27 cellular contexts compared by ENCODE assay signal in the genomic region with DNA sequence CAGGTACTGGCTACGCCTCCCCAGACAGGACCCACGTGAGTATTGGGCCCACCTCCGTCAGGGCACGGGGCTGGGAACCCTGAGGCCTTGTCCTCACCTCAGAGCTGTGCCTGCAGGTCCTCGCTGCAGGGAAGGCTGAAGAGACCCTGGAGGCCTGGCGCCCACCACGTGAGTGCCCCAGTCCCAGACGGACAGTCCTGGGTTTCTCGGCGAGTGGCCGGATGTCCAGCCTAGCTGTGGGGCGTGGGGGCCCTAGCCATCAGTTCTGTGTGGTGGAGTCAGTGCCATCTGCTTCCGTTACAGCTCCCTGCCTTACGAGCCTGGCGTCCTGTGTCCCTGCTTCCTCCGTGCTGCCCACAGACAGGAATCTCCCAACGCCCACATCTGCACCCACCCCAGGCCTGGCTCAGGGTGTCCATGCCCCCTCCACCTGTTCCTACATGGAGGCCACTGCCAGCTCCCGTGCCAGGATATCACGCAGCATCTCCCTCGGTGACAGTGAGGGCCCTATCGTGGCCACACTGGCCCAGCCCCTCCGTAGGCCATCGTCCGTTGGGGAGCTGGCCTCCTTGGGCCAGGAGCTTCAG. TPM values are rescaled to one million over a fixed set of nuclear protein-coding genes. Genes with fewer than 3 reads are reported as not detected.
"Had no signal": no experiment of that assay in that cellular context is flagged by ENCODE, and none has a peak within 500 bp of the region (broad histone marks: within the 10 kb centered on the region; RNA-seq: fewer than 3 reads in every experiment).

No MANE protein-coding gene starts in this region.

- H3K27ac Mint-ChIP-seq: activated CD4-positive, alpha-beta memory T cell treated with anti-CD3 and anti-CD28 coated beads for 36 hours; activated naive CD4-positive, alpha-beta T cell treated with anti-CD3 and anti-CD28 coated beads, Interleukin-2, amount 50 U/mL, for 24 hours; immature natural killer cell; natural killer cell; T-helper 1 cell treated with Interleukin-12 subunit alpha and Interleukin-12 subunit beta and Interleukin-4 antibody, amounts not matched to agents 30 μg/mL and 1 μg/mL, for 36 hours had no signal

- H3K36me3 ChIP-seq: ovary, prostate gland, uterus had no signal

- H3K4me1 Mint-ChIP-seq: activated naive CD4-positive, alpha-beta T cell treated with anti-CD3 and anti-CD28 coated beads, Interleukin-2, amount 50 U/mL, for 24 hours; immature natural killer cell; natural killer cell; stimulated activated naive CD8-positive, alpha-beta T cell treated with anti-CD3 and anti-CD28 coated beads, Interleukin-15, amount 100 ng/mL, for 72 hours had no signal

- H3K4me3 ChIP-seq: body of pancreas, esophagus muscularis mucosa, hepatocyte, ovary, prostate gland, suprapubic skin, tibial nerve, uterus had no signal

- H3K79me2 ChIP-seq: hepatocyte had no signal

- H3K4me3 Mint-ChIP-seq: activated CD4-positive, alpha-beta memory T cell treated with anti-CD3 and anti-CD28 coated beads for 36 hours; activated naive CD4-positive, alpha-beta T cell treated with anti-CD3 and anti-CD28 coated beads, Interleukin-2, amount 50 U/mL, for 24 hours; immature natural killer cell; natural killer cell; stimulated activated naive CD8-positive, alpha-beta T cell treated with anti-CD3 and anti-CD28 coated beads, Interleukin-15, amount 100 ng/mL, for 72 hours; T-helper 1 cell treated with Interleukin-12 subunit alpha and Interleukin-12 subunit beta and Interleukin-4 antibody, amounts not matched to agents 30 μg/mL and 1 μg/mL, for 36 hours had no signal

- H3K9me3 ChIP-seq: body of pancreas, esophagus muscularis mucosa, ovary, prostate gland, suprapubic skin, tibial nerve, uterus had no signal

- H3K9me3 Mint-ChIP-seq: activated CD4-positive, alpha-beta memory T cell treated with anti-CD3 and anti-CD28 coated beads for 36 hours; activated naive CD4-positive, alpha-beta T cell treated with anti-CD3 and anti-CD28 coated beads, Interleukin-2, amount 50 U/mL, for 24 hours; immature natural killer cell; natural killer cell; stimulated activated naive CD8-positive, alpha-beta T cell treated with anti-CD3 and anti-CD28 coated beads, Interleukin-15, amount 100 ng/mL, for 72 hours; T-helper 1 cell treated with Interleukin-12 subunit alpha and Interleukin-12 subunit beta and Interleukin-4 antibody, amounts not matched to agents 30 μg/mL and 1 μg/mL, for 36 hours had no signal

- H3K27ac ChIP-seq: body of pancreas, esophagus muscularis mucosa, hepatocyte, ovary, prostate gland, tibial nerve, uterus had no signal

- FAIRE-seq: frontal cortex had no signal

- H3K27me3 Mint-ChIP-seq: activated CD4-positive, alpha-beta memory T cell treated with anti-CD3 and anti-CD28 coated beads for 36 hours; activated naive CD4-positive, alpha-beta T cell treated with anti-CD3 and anti-CD28 coated beads, Interleukin-2, amount 50 U/mL, for 24 hours; stimulated activated naive CD8-positive, alpha-beta T cell treated with anti-CD3 and anti-CD28 coated beads, Interleukin-15, amount 100 ng/mL, for 72 hours had no signal

- ATAC-seq: body of pancreas; left ventricle myocardium superior; natural killer cell; stimulated activated naive CD8-positive, alpha-beta T cell treated with anti-CD3 and anti-CD28 coated beads, Interleukin-15, amount 100 ng/mL, for 72 hours had no signal

- H2AFZ ChIP-seq: hepatocyte had no signal

- H3K36me3 Mint-ChIP-seq: activated naive CD4-positive, alpha-beta T cell treated with anti-CD3 and anti-CD28 coated beads, Interleukin-2, amount 50 U/mL, for 24 hours; natural killer cell had no signal

- H3K27me3 ChIP-seq: body of pancreas, esophagus muscularis mucosa, hepatocyte, ovary, suprapubic skin, tibial nerve, uterus had no signal

- DNase-seq: activated CD4-positive, alpha-beta memory T cell treated with anti-CD3 and anti-CD28 coated beads for 36 hours; activated CD4-positive, alpha-beta T cell treated with anti-CD3 and anti-CD28 coated beads for 48 hours; activated gamma-delta T cell treated with Interleukin-2 at 50 U/mL for 16 hours; activated T-cell treated with anti-CD3 and anti-CD28 coated beads for 4 hours; anterior cingulate cortex; body of pancreas; effector memory CD4-positive, alpha-beta T cell; glutamatergic neuron; immature natural killer cell; left ventricle myocardium superior; midbrain; natural killer cell; ovary; stimulated activated CD4-positive, alpha-beta T cell treated with anti-CD3 and anti-CD28 coated beads, Interleukin-12 subunit alpha, Interleukin-12 subunit beta, amount 100 ng/mL, for 4 hours; stimulated activated naive CD8-positive, alpha-beta T cell treated with anti-CD3 and anti-CD28 coated beads, Interleukin-15, amount 100 ng/mL, for 72 hours; uterus had no signal

- H3K4me2 ChIP-seq: hepatocyte had no signal

- H3K4me1 ChIP-seq: body of pancreas, prostate gland, uterus had no signal

RNA-seq across cellular contexts. Expression of gene OVOL3, which starts 7.8 kb away (rescaled TPM):
- total RNA-seq: activated CD4-positive, alpha-beta memory T cell treated with anti-CD3 and anti-CD28 coated beads for 36 hours; body of pancreas; cardiac septum; dermis microvascular lymphatic vessel endothelial cell; esophagus muscularis mucosa; frontal cortex; hepatocyte; kidney epithelial cell; left ventricle myocardium superior; natural killer cell; ovary; prostate gland; suprapubic skin; tibial nerve; uterus had no signal
- polyA plus RNA-seq: hepatocyte, immature natural killer cell, ovary had no signal
